26 cellular contexts compared by ENCODE assay signal in genomic region chr16:81241706-81242105, GRCh38. TPM values are rescaled to one million over a fixed set of nuclear protein-coding genes. Genes with fewer than 3 reads are reported as not detected.
"Had no signal": no experiment of that assay in that cellular context is flagged by ENCODE, and none has a peak within 500 bp of the region (broad histone marks: within the 10 kb centered on the region; RNA-seq: fewer than 3 reads in every experiment).

No MANE protein-coding gene starts in this region.

- H3K9me3 ChIP-seq: SK-N-SH had no signal

- H3K27ac ChIP-seq: KMS-11, RWPE1 had no signal

- DNase-seq: IMR-90, MM.1S, NCI-H1048, NCI-H1105, NCI-H1417, NCI-H1436 treated with DMSO at 0.1 percent for 48 hours, NCI-H1694, NCI-H187 treated with DMSO at 0.1 percent for 48 hours, NCI-H2029 treated with DMSO at 0.1 percent for 48 hours, NCI-H2171, NCI-H226, NCI-H446, NCI-H510A, NCI-H524 treated with DMSO at 0.1 percent for 48 hours, NCI-H69, NCI-H774, SHP77, SK-N-SH, SW 1271, T-cell had no signal

- FAIRE-seq: K562, RCC 7860 had no signal

- H3K4me3 ChIP-seq: K562 had no signal

- ATAC-seq: K562, T-cell had no signal

- H3K9me3 Mint-ChIP-seq: T-cell; T-helper 1 cell treated with Interleukin-12 subunit alpha and Interleukin-12 subunit beta and Interleukin-4 antibody, amounts not matched to agents 30 μg/mL and 1 μg/mL, for 36 hours had no signal

- H3K36me3 Mint-ChIP-seq: T-cell had no signal

- H3K9me2 ChIP-seq: SK-N-SH had no signal

- H3K27ac Mint-ChIP-seq: T-cell; T-helper 1 cell treated with Interleukin-12 subunit alpha and Interleukin-12 subunit beta and Interleukin-4 antibody, amounts not matched to agents 30 μg/mL and 1 μg/mL, for 36 hours had no signal

- H3K4me2 ChIP-seq: KMS-11, SK-N-SH had no signal

- H3K4me3 Mint-ChIP-seq: T-cell; T-helper 1 cell treated with Interleukin-12 subunit alpha and Interleukin-12 subunit beta and Interleukin-4 antibody, amounts not matched to agents 30 μg/mL and 1 μg/mL, for 36 hours had no signal

- H3K9ac ChIP-seq: KMS-11, SK-N-SH had no signal

RNA-seq across cellular contexts. Expression of gene BCO1, which starts 3.2 kb away (rescaled TPM):
- total RNA-seq: IMR-90, K562, LHCN-M2, T-cell had no signal
- polyA plus RNA-seq: IMR-90, K562 had no signal
